Comparison of ENCODE assay signal across 12 cellular contexts in genomic region chrX:72045552-72046277, GRCh38.
DNase-seq lines count a peak whose midpoint lies in the region; ATAC-seq and TF ChIP-seq lines count a peak whose summit lies in the region.
"Had no signal": no experiment of that assay in that cellular context is flagged by ENCODE, and none has a peak within 500 bp of the region (broad histone marks: within the 10 kb centered on the region; RNA-seq: fewer than 3 reads in every experiment).

No MANE protein-coding gene starts in this region.

- 20 to 49% methylated on average over 2 to 7 of the region's 9 CpGs for WGBS in esophagus squamous epithelium, 2 donors
- WGBS in prostate gland: 30% methylated on average over 8 of the region's 9 CpGs

- in situ Hi-C loops in HAP-1 (cut with MboI; ENCODE audit: low sequenced_read_pairs): no loop called here
- in situ Hi-C loops in gastrocnemius medialis (cut with MboI; ENCODE audit: low sequenced_read_pairs in 4 of 4): no loop called here

- H3K36me3 ChIP-seq in HAP-1 (replicated peaks) (no peaks in the 10 kb centered on the region), RWPE2 (ENCODE audit: low read depth) (no peaks in the 10 kb centered on the region), esophagus squamous epithelium (no peaks in the 10 kb centered on the region), prostate gland (no peaks in the 10 kb centered on the region), gastrocnemius medialis (no peaks in the 10 kb centered on the region)

- intact Hi-C loops in esophagus squamous epithelium (cut with DNase I): no loop called here
- intact Hi-C loops in prostate gland (cut with DNase I): no loop called here
- intact Hi-C loops in gastrocnemius medialis (cut with DNase I; ENCODE audit: low total_unique reads): no loop called here

- H3K4me1 ChIP-seq in HAP-1 (peaks cover 6% of the 10 kb centered on the region), RWPE2 (ENCODE audit: insufficient read depth, poor library complexity, severe bottlenecking) (peaks cover 6% of the 10 kb centered on the region), esophagus squamous epithelium (peaks cover 4 to 35% (median 5%) of the 10 kb centered on the region in 3 donors), prostate gland (replicated peaks) (no peaks in the 10 kb centered on the region), gastrocnemius medialis (peaks cover 3 to 6% of the 10 kb centered on the region in 2 donors)

- H3K4me3 ChIP-seq in HAP-1 (no peak overlapping the region), RWPE2 (ENCODE audit: severe bottlenecking) (no peak overlapping the region), esophagus squamous epithelium (no peak overlapping the region), prostate gland (no peak overlapping the region), gastrocnemius medialis (no peak overlapping the region)

- H3K27ac ChIP-seq in RWPE2 (ENCODE audit: poor library complexity, severe bottlenecking) (peak overlapping the region; percentile 52), esophagus squamous epithelium (peak overlapping the region; percentile 49 to 86 (median 74)), prostate gland (peak overlapping the region; percentile 70 to 77), gastrocnemius medialis (no peak overlapping the region)

- peak; percentile 4 to 49 for DNase-seq in HAP-1 (ENCODE audit: low spot score in 2 of 2)
- no peak for DNase-seq in RWPE2 (ENCODE audit: low spot score)
- no peak for DNase-seq in esophagus squamous epithelium (lab: John Stamatoyannopoulos, UW)
- peak; percentile 44 for DNase-seq in prostate gland (ENCODE audit: low spot score)
- DNase-seq in pons (ENCODE audit: low spot score): no peak
- no peak for DNase-seq in T-helper 2 cell
- no peak for DNase-seq in gastrocnemius medialis
- DNase-seq: activated effector memory CD4-positive, alpha-beta T cell treated with Interleukin-2 at 50 U/mL for 16 hours; effector CD4-positive, alpha-beta T cell; MM.1S; stimulated activated CD4-positive, alpha-beta T cell treated with anti-CD3 and anti-CD28 coated beads, Interleukin-4, amount 100 ng/mL, for 4 hours had no signal

- H3K9me3 ChIP-seq in HAP-1: no peaks in the 10 kb centered on the region
- H3K9me3 ChIP-seq in RWPE2 (ENCODE audit: severe bottlenecking): no peaks in the 10 kb centered on the region
- H3K9me3 ChIP-seq in esophagus squamous epithelium: no peaks in the 10 kb centered on the region
- no peaks in the 10 kb centered on the region for H3K9me3 ChIP-seq in prostate gland
- H3K9me3 ChIP-seq in gastrocnemius medialis: no peaks in the 10 kb centered on the region

- TF ChIP-seq CTCF in RWPE2 (IDR thresholded peaks at IDR 0.05; ENCODE audit: poor library complexity, severe bottlenecking) (no peak), esophagus squamous epithelium (IDR thresholded peaks at IDR 0.05) (no peak), prostate gland (IDR thresholded peaks at IDR 0.05) (no peak), gastrocnemius medialis (IDR thresholded peaks at IDR 0.05 in 4 of 5, conservative IDR thresholded peaks at IDR 0.05 in 1 of 5) (no peak)

- no peaks in the 10 kb centered on the region for H3K27me3 ChIP-seq in HAP-1 (ENCODE audit: low read depth)
- H3K27me3 ChIP-seq in RWPE2 (ENCODE audit: insufficient read depth, poor library complexity, severe bottlenecking): no peaks in the 10 kb centered on the region
- no peaks in the 10 kb centered on the region for H3K27me3 ChIP-seq in esophagus squamous epithelium
- no peaks in the 10 kb centered on the region for H3K27me3 ChIP-seq in prostate gland (replicated peaks; ENCODE audit: insufficient read depth)
- peaks cover 0 to 4% (median under 1%) of the 10 kb centered on the region in 3 donors for H3K27me3 ChIP-seq in gastrocnemius medialis

- TF ChIP-seq POLR2A in esophagus squamous epithelium (IDR thresholded peaks at IDR 0.05) (no peak), prostate gland (IDR thresholded peaks at IDR 0.05) (no peak), gastrocnemius medialis (IDR thresholded peaks at IDR 0.05) (no peak)

- ATAC-seq in RWPE2 (ENCODE audit: low read depth): peak; percentile 93
- no peak for ATAC-seq in GM21515 (IDR thresholded peaks at IDR 0.05; ENCODE audit: unreplicated experiment)
- ATAC-seq in gastrocnemius medialis: no peak

Comparison
In these comparisons a context has a peak if more than half of its experiments do, and no peak if none do; other contexts are left out.
1. DNase-seq: peak in HAP-1 (2 of 2) and prostate gland (single experiment); none in RWPE2 (single experiment), esophagus squamous epithelium (single experiment), pons (single experiment), T-helper 2 cell (0 of 5) and gastrocnemius medialis (0 of 2).
2. H3K27ac ChIP-seq: peak in RWPE2 (single experiment), esophagus squamous epithelium (4 of 4) and prostate gland (2 of 2); none in gastrocnemius medialis (0 of 4).